Comparison of ENCODE assay signal across 7 cellular contexts in the genomic region with DNA sequence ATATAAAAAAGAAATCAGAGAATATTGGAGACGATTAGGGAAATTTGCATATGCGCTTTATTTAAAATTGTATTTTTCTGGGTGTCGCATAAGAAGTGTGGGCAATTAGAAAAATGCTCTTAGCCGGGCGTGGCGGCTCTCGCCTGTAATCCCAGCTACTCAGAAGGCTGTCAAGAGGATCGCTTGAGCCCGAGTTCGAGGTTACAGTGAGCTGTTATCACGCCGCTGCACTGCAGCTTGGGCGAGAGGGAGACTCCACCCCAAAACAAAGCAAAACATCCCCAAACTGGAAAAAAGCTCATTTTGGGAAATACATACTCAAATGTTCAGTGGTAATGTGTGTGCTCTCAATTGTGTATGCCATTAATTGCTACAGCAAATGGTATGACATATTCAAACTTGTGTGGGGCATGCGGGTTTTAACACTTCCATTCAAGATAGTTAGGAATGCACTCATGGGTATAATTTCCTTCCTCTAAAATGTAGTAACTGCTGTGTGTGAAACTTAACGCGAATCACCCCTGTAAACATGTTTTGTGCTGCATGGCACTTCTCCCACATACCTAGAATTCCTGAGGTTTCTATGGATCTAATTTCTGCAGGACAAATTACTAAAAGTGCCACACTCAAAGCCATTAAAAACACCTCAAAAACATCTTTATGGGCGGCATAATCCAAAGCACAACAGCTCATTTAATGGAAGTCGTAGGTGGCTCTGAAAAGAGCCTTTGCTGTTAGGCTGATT. TPM values are rescaled to one million over a fixed set of nuclear protein-coding genes. Genes with fewer than 3 reads are reported as not detected.
A peak's percentile ranks its signal among the peaks of the same experiment; 100 is the strongest.
DNase-seq lines count a peak whose midpoint lies in the region; ATAC-seq and TF ChIP-seq lines count a peak whose summit lies in the region.

No MANE protein-coding gene starts in this region.

- in situ Hi-C loops in GM13976 (cut with MboI; ENCODE audit: low sequenced_read_pairs, unreplicated experiment): loop anchor here (10.0 kb wide), 3 partner anchors 172 to 1802 kb away; a partner anchor contains a TSS

- DNase-seq in GDM1 (lab: John Stamatoyannopoulos, UW) (peak; percentile 37), LHCN-M2 (ENCODE audit: low read depth) (peak; percentile 68), foreskin keratinocyte (peak; percentile 58 to 76), osteocyte (ENCODE audit: extremely low spot score, unreplicated experiment) (no peak), GM13976 (ENCODE audit: low spot score) (no peak), NK-92 (lab: John Stamatoyannopoulos, UW; ENCODE audit: unreplicated experiment) (no peak)
- peak; percentile 61 for DNase-seq in activated CD8-positive, alpha-beta T cell treated with anti-CD3 and anti-CD28 coated beads, Interleukin-2, amount 10 ng/mL, durations not matched to agents 7 days and 5 days

- H3K4me1 Mint-ChIP-seq in activated CD8-positive, alpha-beta T cell treated with anti-CD3 and anti-CD28 coated beads, Interleukin-2, amount 10 ng/mL, durations not matched to agents 7 days and 5 days (ENCODE audit: low read depth): peaks cover 64% of the 10 kb centered on the region
- peaks cover 48% of the 10 kb centered on the region for H3K4me1 Mint-ChIP-seq in osteocyte (ENCODE audit: unreplicated experiment)

- H3K27me3 Mint-ChIP-seq in activated CD8-positive, alpha-beta T cell treated with anti-CD3 and anti-CD28 coated beads, Interleukin-2, amount 10 ng/mL, durations not matched to agents 7 days and 5 days (ENCODE audit: low read depth): no peaks in the 10 kb centered on the region
- H3K27me3 Mint-ChIP-seq in osteocyte (ENCODE audit: unreplicated experiment): no peaks in the 10 kb centered on the region

- H3K9me3 Mint-ChIP-seq in activated CD8-positive, alpha-beta T cell treated with anti-CD3 and anti-CD28 coated beads, Interleukin-2, amount 10 ng/mL, durations not matched to agents 7 days and 5 days (ENCODE audit: insufficient read depth): no peaks in the 10 kb centered on the region
- H3K9me3 Mint-ChIP-seq in osteocyte (ENCODE audit: unreplicated experiment): no peaks in the 10 kb centered on the region

- H3K27ac Mint-ChIP-seq in activated CD8-positive, alpha-beta T cell treated with anti-CD3 and anti-CD28 coated beads, Interleukin-2, amount 10 ng/mL, durations not matched to agents 7 days and 5 days: peak overlapping the region; percentile 99
- H3K27ac Mint-ChIP-seq in osteocyte (ENCODE audit: unreplicated experiment): peak overlapping the region; percentile 95

- H3K27me3 ChIP-seq in foreskin keratinocyte: no peaks in the 10 kb centered on the region

- peak overlapping the region; percentile 93 for H3K4me3 Mint-ChIP-seq in activated CD8-positive, alpha-beta T cell treated with anti-CD3 and anti-CD28 coated beads, Interleukin-2, amount 10 ng/mL, durations not matched to agents 7 days and 5 days
- peak overlapping the region; percentile 86 for H3K4me3 Mint-ChIP-seq in osteocyte (ENCODE audit: unreplicated experiment)

- H3K4me1 ChIP-seq in foreskin keratinocyte: peaks cover 8% of the 10 kb centered on the region

- CTCF ChIA-PET in activated CD8-positive, alpha-beta T cell treated with anti-CD3 and anti-CD28 coated beads, Interleukin-2, amount 10 ng/mL, durations not matched to agents 7 days and 5 days (lab: Charles Lee): interaction anchor here (1.7 to 5.6 kb wide), 5 partner anchors 12 to 91 kb away, joined by 3 to 57 read pairs (median 7); a partner anchor contains a TSS

- peak; percentile 13 for ATAC-seq in activated CD8-positive, alpha-beta T cell treated with anti-CD3 and anti-CD28 coated beads, Interleukin-2, amount 10 ng/mL, durations not matched to agents 7 days and 5 days
- ATAC-seq in foreskin keratinocyte: peak; percentile 17

- TF ChIP-seq CTCF in foreskin keratinocyte (conservative IDR thresholded peaks at IDR 0.05) (no peak), osteocyte (IDR thresholded peaks at IDR 0.05) (no peak), GM13976 (IDR thresholded peaks at IDR 0.05; ENCODE audit: borderline replicate concordance, control extremely low read depth, extremely low read depth, insufficient read depth, missing control alignments) (no peak)

- peak overlapping the region; percentile 71 for H3K27ac ChIP-seq in foreskin keratinocyte

- H3K36me3 Mint-ChIP-seq in activated CD8-positive, alpha-beta T cell treated with anti-CD3 and anti-CD28 coated beads, Interleukin-2, amount 10 ng/mL, durations not matched to agents 7 days and 5 days (ENCODE audit: low read depth): peaks cover 13% of the 10 kb centered on the region
- H3K36me3 Mint-ChIP-seq in osteocyte (ENCODE audit: unreplicated experiment): no peaks in the 10 kb centered on the region

- POLR2A ChIA-PET in activated CD8-positive, alpha-beta T cell treated with anti-CD3 and anti-CD28 coated beads, Interleukin-2, amount 10 ng/mL, durations not matched to agents 7 days and 5 days (lab: Charles Lee): interaction anchor here (0.6 to 19.5 kb wide), 47 partner anchors 8 to 1861 kb away, joined by 3 to 1951 read pairs (median 14); partner anchors contain the start of gene TRIM38

RNA-seq across cellular contexts. Expression of gene HFE, which starts 54.7 kb away (rescaled TPM):
- total RNA-seq in LHCN-M2 (2014; rRNA removed) (11.5 and 12.5 TPM in 2 replicates), foreskin keratinocyte (13.2 and 13.6 TPM in 2 replicates), osteocyte (6.0 and 6.2 TPM in 2 replicates)
- 11.7 TPM for polyA plus RNA-seq in LHCN-M2 (2012)
- 1 to 10 TPM; 4.3 TPM for total RNA-seq in activated CD8-positive, alpha-beta T cell treated with anti-CD3 and anti-CD28 coated beads, Interleukin-2, amount 10 ng/mL, durations not matched to agents 7 days and 5 days
- 4.2 and 5.1 TPM in 2 replicates for polyA plus RNA-seq in foreskin keratinocyte

Comparison
In these comparisons a context has a peak if more than half of its experiments do, and no peak if none do; other contexts are left out.
1. DNase-seq: peak in GDM1 (single experiment), LHCN-M2 (single experiment), activated CD8-positive, alpha-beta T cell treated with anti-CD3 and anti-CD28 coated beads, Interleukin-2, amount 10 ng/mL, durations not matched to agents 7 days and 5 days (single experiment) and foreskin keratinocyte (2 of 2); none in osteocyte (single experiment), GM13976 (single experiment) and NK-92 (single experiment).